ENCODE assay signal across 2 cellular contexts in genomic region chr2:203790134-203790533, GRCh38.
TF ChIP-seq lines count a peak whose summit lies in the region.

No MANE protein-coding gene starts in this region.

TF ChIP-seq in A549, 52 proteins besides CTCF, POLR2A, EP300 and RAD21:
- TF ChIP-seq MAFK (IDR thresholded peaks at IDR 0.05; ENCODE audit: partially characterized antibody) = no peak
- TF ChIP-seq CEBPB (IDR thresholded peaks at IDR 0.05) = peak; percentile 7 to 47; a peak in 2 of 4 replicates
- TF ChIP-seq SREBF2 (IDR thresholded peaks at IDR 0.05) = no peak
- no peak for TF ChIP-seq EHF (CRISPR knock-in tag; IDR thresholded peaks at IDR 0.05)

TF ChIP-seq in IMR-90, 13 proteins besides CTCF, POLR2A, EP300 and RAD21:
- peak; percentile 90 for TF ChIP-seq CEBPB (IDR thresholded peaks at IDR 0.05; ENCODE audit: low read depth, low read length)
- TF ChIP-seq, protein P1, sequence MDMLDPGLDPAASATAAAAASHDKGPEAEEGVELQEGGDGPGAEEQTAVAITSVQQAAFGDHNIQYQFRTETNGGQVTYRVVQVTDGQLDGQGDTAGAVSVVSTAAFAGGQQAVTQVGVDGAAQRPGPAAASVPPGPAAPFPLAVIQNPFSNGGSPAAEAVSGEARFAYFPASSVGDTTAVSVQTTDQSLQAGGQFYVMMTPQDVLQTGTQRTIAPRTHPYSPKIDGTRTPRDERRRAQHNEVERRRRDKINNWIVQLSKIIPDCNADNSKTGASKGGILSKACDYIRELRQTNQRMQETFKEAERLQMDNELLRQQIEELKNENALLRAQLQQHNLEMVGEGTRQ (IDR thresholded peaks at IDR 0.05; ENCODE audit: low read depth, low read length) = no peak
TF ChIP-seq in IMR-90: peak in this region for 1.
